Comparison of ENCODE assay signal across 25 cellular contexts in the genomic region with DNA sequence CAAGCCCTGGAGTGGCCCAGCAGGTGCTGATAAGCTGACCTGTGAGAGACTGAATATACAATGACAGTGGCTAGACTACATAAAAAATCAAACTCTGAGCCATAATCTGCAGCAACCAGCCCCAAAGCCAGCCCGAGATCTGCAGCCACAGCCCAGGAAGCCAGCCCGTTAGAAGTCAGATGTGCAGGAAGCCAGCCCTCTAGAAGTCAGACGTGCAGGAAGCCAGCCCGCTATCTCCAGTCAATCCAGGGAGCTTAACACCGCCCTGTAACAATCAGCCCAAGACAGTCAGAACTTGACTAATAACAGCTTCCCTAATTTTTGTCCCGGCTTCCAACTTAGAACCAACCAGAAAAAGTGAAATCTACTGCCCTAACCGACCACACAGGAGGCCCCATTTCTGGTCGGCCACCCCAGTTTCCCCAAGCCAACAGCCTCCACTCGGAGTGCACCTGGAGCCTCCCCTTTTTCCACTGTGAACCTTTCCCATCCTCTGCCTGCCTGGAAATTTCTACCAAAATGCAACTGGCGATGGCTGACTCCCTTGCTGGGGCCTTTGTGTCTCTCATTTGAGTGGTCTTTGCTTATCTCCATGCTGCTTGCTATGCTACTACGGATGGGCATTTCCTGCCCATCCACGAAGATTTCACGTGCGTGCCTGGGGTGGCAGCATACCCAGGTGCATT.
"Had no signal": no experiment of that assay in that cellular context is flagged by ENCODE, and none has a peak within 500 bp of the region (broad histone marks: within the 10 kb centered on the region; RNA-seq: fewer than 3 reads in every experiment).

No MANE protein-coding gene starts in this region.

- H3K36me3 ChIP-seq: breast epithelium, WERI-Rb-1 had no signal

- H3K4me3 ChIP-seq: body of pancreas, breast epithelium, PC-9 had no signal

- H3K27me3 ChIP-seq: body of pancreas, breast epithelium had no signal

- H3K4me2 ChIP-seq: KMS-11, PC-9 had no signal

- H3K27ac ChIP-seq: body of pancreas, breast epithelium, KMS-11, PC-9, RWPE1, WERI-Rb-1 had no signal

- H3K9me3 ChIP-seq: body of pancreas had no signal

- DNase-seq: activated CD4-positive, alpha-beta T cell treated with anti-CD3 and anti-CD28 coated beads for 1 hour; activated CD4-positive, alpha-beta T cell treated with anti-CD3 and anti-CD28 coated beads for 48 hours; activated CD4-positive, alpha-beta T cell treated with anti-CD3 and anti-CD28 coated beads, Interleukin-2, amount 50 U/mL, for 4 hours; activated CD4-positive, CD25-positive, alpha-beta regulatory T cell; activated CD8-positive, alpha-beta T cell treated with anti-CD3 and anti-CD28 coated beads for 36 hours; activated gamma-delta T cell; activated naive CD4-positive, alpha-beta T cell treated with Interleukin-2 at 50 U/mL for 16 hours; activated naive CD8-positive, alpha-beta T cell treated with anti-CD3 and anti-CD28 coated beads, Interleukin-2, amount 10 ng/mL, durations not matched to agents 7 days and 5 days; activated T-cell treated with anti-CD3 and anti-CD28 coated beads, Interleukin-2, amount 50 U/mL, for 1 hour; activated T-cell treated with anti-CD3 and anti-CD28 coated beads, Interleukin-2, amount 50 U/mL, for 72 hours; body of pancreas; NCI-H1092 treated with DMSO at 0.1 percent for 48 hours; NCI-H1417; NCI-H146; NCI-H1930; NCI-H2081 treated with DMSO at 0.1 percent for 48 hours; NCI-H345; NCI-H524 treated with DMSO at 0.1 percent for 48 hours; PC-9; T1000; WERI-Rb-1 had no signal

- H3K9ac ChIP-seq: KMS-11 had no signal

- ATAC-seq: activated CD8-positive, alpha-beta T cell treated with anti-CD3 and anti-CD28 coated beads for 36 hours; activated T-cell treated with anti-CD3 and anti-CD28 coated beads, Interleukin-2, amount 50 U/mL, for 72 hours; body of pancreas; Right ventricle myocardium inferior had no signal

- H3K4me1 ChIP-seq: body of pancreas, breast epithelium had no signal
